ENCODE assay signal across 8 cellular contexts in the genomic region with DNA sequence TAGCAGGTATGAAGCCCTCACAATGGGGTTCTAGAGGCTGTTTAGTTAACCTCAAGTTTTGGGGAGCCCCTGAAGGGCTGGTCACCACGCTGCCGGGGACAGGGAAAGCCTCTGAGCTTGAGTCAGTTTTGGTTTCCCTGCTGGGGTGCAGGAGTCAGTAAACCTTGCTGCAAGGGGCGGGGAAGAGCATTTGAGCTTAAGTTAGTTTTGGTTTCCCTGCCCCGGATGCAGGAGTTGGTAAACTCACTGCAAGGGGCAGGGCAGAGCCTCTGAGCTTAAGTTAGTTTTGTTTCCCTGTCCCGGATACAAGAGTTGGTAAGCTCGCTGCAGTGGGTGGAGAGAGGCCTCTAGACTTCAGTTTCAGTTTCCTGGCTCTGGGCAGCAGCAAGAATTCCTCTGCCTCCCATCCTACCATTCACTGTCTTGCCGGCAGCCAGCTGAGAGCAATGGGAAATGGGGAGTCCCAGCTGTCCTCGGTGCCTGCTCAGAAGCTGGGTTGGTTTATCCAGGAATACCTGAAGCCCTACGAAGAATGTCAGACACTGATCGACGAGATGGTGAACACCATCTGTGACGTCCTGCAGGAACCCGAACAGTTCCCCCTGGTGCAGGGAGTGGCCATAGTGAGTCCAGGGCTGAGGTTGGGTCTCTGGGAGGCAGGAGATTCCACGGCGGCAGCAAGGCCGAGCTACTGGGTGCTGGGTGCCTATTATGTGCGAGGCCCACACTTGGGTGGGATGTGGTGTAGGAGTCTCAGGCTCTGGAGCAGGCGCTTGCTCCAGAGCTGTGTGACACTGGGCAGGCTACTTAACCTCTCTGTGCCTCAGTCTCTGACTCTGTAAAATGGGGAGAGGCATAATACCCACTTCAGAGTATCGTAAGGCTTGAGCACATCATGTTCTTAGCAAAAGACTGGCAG. TPM values are rescaled to one million over a fixed set of nuclear protein-coding genes. Genes with fewer than 3 reads are reported as not detected.
A peak's percentile ranks its signal among the peaks of the same experiment; 100 is the strongest.
DNase-seq lines count a peak whose midpoint lies in the region; ATAC-seq and TF ChIP-seq lines count a peak whose summit lies in the region.

A gene with protein sequence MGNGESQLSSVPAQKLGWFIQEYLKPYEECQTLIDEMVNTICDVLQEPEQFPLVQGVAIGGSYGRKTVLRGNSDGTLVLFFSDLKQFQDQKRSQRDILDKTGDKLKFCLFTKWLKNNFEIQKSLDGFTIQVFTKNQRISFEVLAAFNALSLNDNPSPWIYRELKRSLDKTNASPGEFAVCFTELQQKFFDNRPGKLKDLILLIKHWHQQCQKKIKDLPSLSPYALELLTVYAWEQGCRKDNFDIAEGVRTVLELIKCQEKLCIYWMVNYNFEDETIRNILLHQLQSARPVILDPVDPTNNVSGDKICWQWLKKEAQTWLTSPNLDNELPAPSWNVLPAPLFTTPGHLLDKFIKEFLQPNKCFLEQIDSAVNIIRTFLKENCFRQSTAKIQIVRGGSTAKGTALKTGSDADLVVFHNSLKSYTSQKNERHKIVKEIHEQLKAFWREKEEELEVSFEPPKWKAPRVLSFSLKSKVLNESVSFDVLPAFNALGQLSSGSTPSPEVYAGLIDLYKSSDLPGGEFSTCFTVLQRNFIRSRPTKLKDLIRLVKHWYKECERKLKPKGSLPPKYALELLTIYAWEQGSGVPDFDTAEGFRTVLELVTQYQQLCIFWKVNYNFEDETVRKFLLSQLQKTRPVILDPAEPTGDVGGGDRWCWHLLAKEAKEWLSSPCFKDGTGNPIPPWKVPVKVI (plus strand): TSS at position 357 of the 919 bp plus-strand sequence. CDS start 90 bp downstream, at position 447.

- TF ChIP-seq CTCF in GM12864 (IDR thresholded peaks at IDR 0.05; ENCODE audit: low read depth, low read length, missing control alignments) = no peak
- TF ChIP-seq CTCF in HFF-Myc (IDR thresholded peaks at IDR 0.05; ENCODE audit: low read depth, low read length, missing control alignments) = no peak
- TF ChIP-seq CTCF in foreskin keratinocyte (conservative IDR thresholded peaks at IDR 0.05) = no peak
- TF ChIP-seq CTCF in sigmoid colon (IDR thresholded peaks at IDR 0.05) = no peak

- H3K27ac ChIP-seq in foreskin keratinocyte (peak within 1 kb of the TSS; percentile 90), sigmoid colon (peak within 1 kb of the TSS; percentile 52 to 79 (median 68))

- ATAC-seq in foreskin keratinocyte = peak; percentile 79

- intact Hi-C loops in sigmoid colon (cut with DNase I) = no loop called here

- H3K4me3 ChIP-seq in GM12864 (ENCODE audit: low read depth, low read length) (peak within 1 kb of the TSS; percentile 97), HFF-Myc (replicated peaks; ENCODE audit: low read depth, low read length) (peak within 1 kb of the TSS; percentile 25), sigmoid colon (peak within 1 kb of the TSS; percentile 8 to 48 (median 36))

- no peak for TF ChIP-seq EP300 in sigmoid colon (IDR thresholded peaks at IDR 0.05)

- H3K9me3 ChIP-seq in sigmoid colon = no peaks in the 10 kb centered on the region

- DNase-seq in GM12864 (ENCODE audit: low read depth) (peak; percentile 97), HFF-Myc (ENCODE audit: extremely low read depth, low read depth) (peak; percentile 15), NOMO-1 (lab: John Stamatoyannopoulos, UW; ENCODE audit: unreplicated experiment in 2 of 2) (peak; percentile 90 to 95), activated T-helper 1 cell treated with Interleukin-2 at 50 U/mL for 16 hours (ENCODE audit: low read depth) (peak; percentile 65), foreskin keratinocyte (peak; percentile 90 to 91), sigmoid colon (peak; percentile 73), NCI-H1436 treated with DMSO at 0.1 percent for 48 hours (lab: John Stamatoyannopoulos, UW) (no peak), NCI-H1694 (lab: John Stamatoyannopoulos, UW) (no peak)

- no peaks in the 10 kb centered on the region for H3K27me3 ChIP-seq in foreskin keratinocyte
- no peaks in the 10 kb centered on the region for H3K27me3 ChIP-seq in sigmoid colon

- no peaks in the 10 kb centered on the region for H3K36me3 ChIP-seq in sigmoid colon

- H3K4me1 ChIP-seq in foreskin keratinocyte (peaks cover 19% of the 10 kb centered on the region), sigmoid colon (peaks cover 0 to 10% (median 0%) of the 10 kb centered on the region in 4 donors)

- WGBS in sigmoid colon, 2 donors = 12 to 30% methylated on average over 19 of the region's 19 CpGs

- TF ChIP-seq POLR2A in sigmoid colon (IDR thresholded peaks at IDR 0.05) = no peak

RNA-seq across cellular contexts. Expression of the gene that starts here (rescaled TPM):
- total RNA-seq in foreskin keratinocyte (124 and 157 TPM in 2 replicates), sigmoid colon (1 to 10 TPM; 2.0 to 5.7 (median 2.9) TPM)
- polyA plus RNA-seq in foreskin keratinocyte (52.1 and 57.1 TPM in 2 replicates), sigmoid colon (10 to 100 TPM in 1 of 3 donors, 1 to 10 TPM in 2; 3.9 to 28.8 (median 6.0) TPM)

Comparison
In these comparisons a context has a peak if more than half of its experiments do, and no peak if none do; other contexts are left out.
1. RNA of the gene that starts here (total RNA-seq): 124 to 157 TPM in foreskin keratinocyte; 2.0 to 5.7 TPM in sigmoid colon; every median in the first group is over 10 times any median in the second.
2. DNase-seq: peak in GM12864 (single experiment), HFF-Myc (single experiment), NOMO-1 (2 of 2), activated T-helper 1 cell treated with Interleukin-2 at 50 U/mL for 16 hours (single experiment), foreskin keratinocyte (2 of 2) and sigmoid colon (single experiment); none in NCI-H1436 treated with DMSO at 0.1 percent for 48 hours (single experiment) and NCI-H1694 (single experiment).
3. H3K4me3 ChIP-seq: peak in every context shown above with its lines; median percentile 97 in GM12864; 36 in sigmoid colon; 25 in HFF-Myc.